In genomic region chrX:17813277-17813676, GRCh38 we compare ENCODE assay signal across 22 cellular contexts. TPM values are rescaled to one million over a fixed set of nuclear protein-coding genes. Genes with fewer than 3 reads are reported as not detected.
"Had no signal": no experiment of that assay in that cellular context is flagged by ENCODE, and none has a peak within 500 bp of the region (broad histone marks: within the 10 kb centered on the region; RNA-seq: fewer than 3 reads in every experiment).

No MANE protein-coding gene starts in this region.

- H3K27ac ChIP-seq: HL-60, KMS-11, RWPE1 had no signal

- DNase-seq: Kasumi-1, MM.1S, NCI-H1092 treated with DMSO at 0.1 percent for 48 hours, NCI-H1436, NCI-H2029, NCI-H2081 treated with DMSO at 0.1 percent for 48 hours, NCI-H2171, NCI-H226, NCI-H446, NCI-H510A, NCI-H524 treated with DMSO at 0.1 percent for 48 hours, NCI-H774 had no signal

- H3K9me3 Mint-ChIP-seq: IgD-negative memory B cell had no signal

- H3K4me1 Mint-ChIP-seq: IgD-negative memory B cell had no signal

- H3K9me2 ChIP-seq: SK-N-SH had no signal

- ATAC-seq: Panc1 had no signal

- H3K9ac ChIP-seq: KMS-11, SK-N-SH had no signal

- H3K4me3 ChIP-seq: K562 had no signal

- H3K4me3 Mint-ChIP-seq: IgD-negative memory B cell had no signal

- FAIRE-seq: HTR-8/SVneo, K562 had no signal

- H3K9me3 ChIP-seq: SK-N-SH had no signal

- H3K4me2 ChIP-seq: KMS-11 had no signal

RNA-seq across cellular contexts. Expression of gene RAI2, which starts 47.8 kb away (rescaled TPM):
- total RNA-seq: K562, M059J, SK-MEL-5 had no signal
- polyA plus RNA-seq: IgD-negative memory B cell, K562 had no signal
